ENCODE assay signal across 10 cellular contexts in genomic region chr1:8873001-8873400, GRCh38. TPM values are rescaled to one million over a fixed set of nuclear protein-coding genes. Genes with fewer than 3 reads are reported as not detected.
DNase-seq lines count a peak whose midpoint lies in the region; ATAC-seq lines count a peak whose summit lies in the region.
"Had no signal": no experiment of that assay in that cellular context is flagged by ENCODE, and none has a peak within 500 bp of the region (broad histone marks: within the 10 kb centered on the region; RNA-seq: fewer than 3 reads in every experiment).

No MANE protein-coding gene starts in this region.

- H3K9ac ChIP-seq in iPS-20b (ENCODE audit: low read depth, low read length): peak overlapping the region; percentile 13; the same call in 1 of the 2 replicates
- no peak overlapping the region for H3K9ac ChIP-seq in stomach smooth muscle (ENCODE audit: low read length in 2 of 2)

- H3K4me3 Mint-ChIP-seq in activated CD4-positive, alpha-beta T cell treated with anti-CD3 and anti-CD28 coated beads, Interleukin-2, amount 10 ng/mL, durations not matched to agents 7 days and 5 days: peak overlapping the region; percentile 96

- H3K4me1 Mint-ChIP-seq in activated CD4-positive, alpha-beta T cell treated with anti-CD3 and anti-CD28 coated beads, Interleukin-2, amount 10 ng/mL, durations not matched to agents 7 days and 5 days: peaks cover 76% of the 10 kb centered on the region

- CTCF ChIA-PET in activated CD4-positive, alpha-beta T cell treated with anti-CD3 and anti-CD28 coated beads, Interleukin-2, amount 10 ng/mL, durations not matched to agents 7 days and 5 days (lab: Charles Lee): interaction anchor here (0.8 to 1.4 kb wide), 4 partner anchors 8 to 132 kb away, joined by 3 to 5 read pairs (median 4); no protein-coding TSS in a partner anchor

- H3K9me3 ChIP-seq in iPS-20b (ENCODE audit: insufficient read depth, low read depth, low read length) (no peaks in the 10 kb centered on the region), stomach smooth muscle (ENCODE audit: control insufficient read depth in 2 of 2, low read length in 2 of 2) (no peaks in the 10 kb centered on the region)
- H3K9me3 ChIP-seq: tibial artery had no signal

- H3K27ac ChIP-seq in iPS-20b (ENCODE audit: low read length) (peak overlapping the region; percentile 45), stomach smooth muscle (ENCODE audit: low read length) (peak overlapping the region; percentile 24)

- H3K4me1 ChIP-seq in iPS-20b (ENCODE audit: insufficient read depth, low read length) (peaks cover 38% of the 10 kb centered on the region), stomach smooth muscle (ENCODE audit: control insufficient read depth, insufficient read depth, low read length) (peaks cover 35% of the 10 kb centered on the region)

- POLR2A ChIA-PET in activated CD4-positive, alpha-beta T cell treated with anti-CD3 and anti-CD28 coated beads, Interleukin-2, amount 10 ng/mL, durations not matched to agents 7 days and 5 days (lab: Charles Lee): interaction anchor here (1.4 kb wide), 1 partner anchor 13 kb away, joined by 4 read pairs; no protein-coding TSS in a partner anchor

- peaks cover 94% of the 10 kb centered on the region for H3K36me3 Mint-ChIP-seq in activated CD4-positive, alpha-beta T cell treated with anti-CD3 and anti-CD28 coated beads, Interleukin-2, amount 10 ng/mL, durations not matched to agents 7 days and 5 days (ENCODE audit: low read depth)
- H3K36me3 Mint-ChIP-seq in activated naive CD4-positive, alpha-beta T cell treated with anti-CD3 and anti-CD28 coated beads, Interleukin-2, amount 50 U/mL, for 72 hours: peaks cover 86 to 95% of the 10 kb centered on the region in 2 donors

- no peaks in the 10 kb centered on the region for H3K9me3 Mint-ChIP-seq in activated CD4-positive, alpha-beta T cell treated with anti-CD3 and anti-CD28 coated beads, Interleukin-2, amount 10 ng/mL, durations not matched to agents 7 days and 5 days
- H3K9me3 Mint-ChIP-seq in activated naive CD4-positive, alpha-beta T cell treated with anti-CD3 and anti-CD28 coated beads, Interleukin-2, amount 50 U/mL, for 72 hours: no peaks in the 10 kb centered on the region

- H3K27me3 ChIP-seq in iPS-20b (ENCODE audit: insufficient read depth, low read length) (no peaks in the 10 kb centered on the region), stomach smooth muscle (ENCODE audit: control insufficient read depth in 1 of 2, insufficient read depth in 2 of 2, low read length in 2 of 2) (no peaks in the 10 kb centered on the region)
- H3K27me3 ChIP-seq: tibial artery had no signal

- no peak for DNase-seq in activated CD4-positive, alpha-beta T cell treated with anti-CD3 and anti-CD28 coated beads, Interleukin-2, amount 10 ng/mL, durations not matched to agents 7 days and 5 days
- DNase-seq in activated CD4-positive, alpha-beta T cell treated with anti-CD3 and anti-CD28 coated beads for 4 hours: no peak
- DNase-seq in activated naive CD4-positive, alpha-beta T cell treated with anti-CD3 and anti-CD28 coated beads, Interleukin-2, amount 50 U/mL, for 72 hours (ENCODE audit: low spot score in 2 of 2): no peak
- no peak for DNase-seq in NCI-H1417 (lab: John Stamatoyannopoulos, UW)
- DNase-seq: NCI-H2107 had no signal

- H3K27me3 Mint-ChIP-seq in activated CD4-positive, alpha-beta T cell treated with anti-CD3 and anti-CD28 coated beads, Interleukin-2, amount 10 ng/mL, durations not matched to agents 7 days and 5 days: no peaks in the 10 kb centered on the region

- H3K27ac Mint-ChIP-seq in activated CD4-positive, alpha-beta T cell treated with anti-CD3 and anti-CD28 coated beads, Interleukin-2, amount 10 ng/mL, durations not matched to agents 7 days and 5 days: peak overlapping the region; percentile 70
- H3K27ac Mint-ChIP-seq in activated naive CD4-positive, alpha-beta T cell treated with anti-CD3 and anti-CD28 coated beads, Interleukin-2, amount 50 U/mL, for 72 hours: peak overlapping the region; percentile 99 to 100

- no peak for ATAC-seq in activated naive CD4-positive, alpha-beta T cell treated with anti-CD3 and anti-CD28 coated beads, Interleukin-2, amount 50 U/mL, for 72 hours
- ATAC-seq in GM21423 (IDR thresholded peaks at IDR 0.05; ENCODE audit: unreplicated experiment) (no peak), GM19328 (IDR thresholded peaks at IDR 0.05; ENCODE audit: unreplicated experiment) (no peak)

- peaks cover 95% of the 10 kb centered on the region for H3K36me3 ChIP-seq in iPS-20b (ENCODE audit: insufficient read depth, low read depth, low read length)
- H3K36me3 ChIP-seq in stomach smooth muscle (ENCODE audit: control insufficient read depth in 2 of 2, insufficient read depth in 2 of 2, low read length in 2 of 2): peaks cover 48 to 59% of the 10 kb centered on the region in 2 donors

- H3K4me3 ChIP-seq in iPS-20b (ENCODE audit: low read length) (peak overlapping the region; percentile 41; the same call in 1 of the 2 replicates), stomach smooth muscle (ENCODE audit: low read length in 2 of 2) (no peak overlapping the region)
- H3K4me3 ChIP-seq: tibial artery had no signal

RNA-seq across cellular contexts. Expression of gene ENO1, which starts 5.5 kb away (rescaled TPM):
- 1,000 to 10,000 TPM; 1,608 to 1,874 TPM for total RNA-seq in activated CD4-positive, alpha-beta T cell treated with anti-CD3 and anti-CD28 coated beads, Interleukin-2, amount 10 ng/mL, durations not matched to agents 7 days and 5 days
- 1,000 to 10,000 TPM; 1,473 to 3,739 TPM for total RNA-seq in activated naive CD4-positive, alpha-beta T cell treated with anti-CD3 and anti-CD28 coated beads, Interleukin-2, amount 50 U/mL, for 72 hours

RNA-seq across cellular contexts. Expression of gene RERE, which starts 55.6 kb away (rescaled TPM):
- total RNA-seq in activated CD4-positive, alpha-beta T cell treated with anti-CD3 and anti-CD28 coated beads, Interleukin-2, amount 10 ng/mL, durations not matched to agents 7 days and 5 days: 10 to 100 TPM; 68.5 to 68.7 TPM
- 10 to 100 TPM; 51.8 to 72.1 TPM for total RNA-seq in activated naive CD4-positive, alpha-beta T cell treated with anti-CD3 and anti-CD28 coated beads, Interleukin-2, amount 50 U/mL, for 72 hours
